In the genomic region with DNA sequence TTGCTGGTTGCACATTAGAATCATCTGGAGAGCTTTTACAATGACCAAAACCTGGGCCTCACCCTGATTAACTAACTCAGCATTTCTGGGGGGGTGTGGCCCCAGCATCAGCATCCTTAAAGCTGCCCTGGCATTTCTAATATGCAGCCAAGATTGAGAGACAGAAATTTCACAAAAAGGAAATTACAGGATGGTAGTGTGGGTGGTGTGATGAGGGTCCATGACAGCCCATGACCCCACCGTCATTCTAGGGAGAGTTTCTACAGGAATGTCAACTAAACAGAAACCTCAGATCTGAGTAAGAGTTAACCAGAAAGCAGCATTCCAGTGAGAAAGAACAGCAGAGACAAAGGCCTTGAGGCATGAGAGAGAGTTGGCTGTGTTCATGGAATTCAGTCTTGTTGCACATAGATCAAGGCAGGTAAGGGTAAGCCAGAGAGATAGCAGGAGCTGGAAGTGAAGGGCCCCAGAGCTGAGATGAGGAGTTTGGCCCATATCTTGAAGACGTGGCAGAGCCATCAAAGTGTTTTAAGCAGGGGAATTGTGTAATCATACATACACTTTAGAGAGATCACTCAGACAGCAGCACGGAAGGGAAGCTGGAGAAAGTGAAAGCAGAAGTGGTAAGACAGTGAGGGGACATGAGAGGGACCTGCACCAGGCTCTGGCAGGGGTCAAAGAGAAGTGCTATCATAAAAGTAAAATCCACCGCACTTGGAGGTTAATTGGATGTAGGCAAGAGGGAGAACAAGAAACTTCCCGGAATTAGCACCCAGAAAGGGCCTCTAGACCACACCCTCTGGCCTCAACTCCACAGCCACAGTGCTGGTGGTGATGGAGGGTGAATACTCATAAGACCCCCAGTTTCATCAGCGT, we compare ENCODE assay signal across 8 cellular contexts. TPM values are rescaled to one million over a fixed set of nuclear protein-coding genes. Genes with fewer than 3 reads are reported as not detected.
DNase-seq lines count a peak whose midpoint lies in the region; ATAC-seq and TF ChIP-seq lines count a peak whose summit lies in the region.

No MANE protein-coding gene starts in this region.

- H3K4me1 ChIP-seq in lung (ENCODE audit: control insufficient read depth in 2 of 2, insufficient read depth in 2 of 2, low read length in 2 of 2) (peaks cover 0 to 2% of the 10 kb centered on the region in 2 donors), upper lobe of left lung (peaks cover 11 to 16% (median 12%) of the 10 kb centered on the region in 4 donors)

- H3K4me1 Mint-ChIP-seq in MCF 10A (ENCODE audit: insufficient read depth, unreplicated experiment): peaks cover 6% of the 10 kb centered on the region

- peak overlapping the region; percentile 51 for H3K4me3 Mint-ChIP-seq in MCF 10A (ENCODE audit: unreplicated experiment)

- no peak for TF ChIP-seq EP300 in upper lobe of left lung (IDR thresholded peaks at IDR 0.05)

- H3K9me3 ChIP-seq in lung (ENCODE audit: control insufficient read depth in 2 of 2, insufficient read depth in 1 of 2, low read length in 1 of 2): no peaks in the 10 kb centered on the region
- H3K9me3 ChIP-seq in upper lobe of left lung: no peaks in the 10 kb centered on the region

- H3K27me3 ChIP-seq in lung (ENCODE audit: control insufficient read depth, insufficient read depth) (no peaks in the 10 kb centered on the region), upper lobe of left lung (no peaks in the 10 kb centered on the region)

- POLR2A ChIA-PET in MCF 10A (lab: Yijun Ruan, JAX): interaction anchor here (0.7 to 7.0 kb wide), 11 partner anchors 9 to 80 kb away, joined by 3 to 65 read pairs (median 5); a partner anchor contains a TSS

- H3K27ac ChIP-seq in lung (ENCODE audit: low read depth in 1 of 2, low read length in 1 of 2): peak overlapping the region in 1 of 2 donors; percentile 57
- peak overlapping the region; percentile 66 to 83 (median 80) for H3K27ac ChIP-seq in upper lobe of left lung

- intact Hi-C loops in MCF 10A (cut with micrococcal nuclease): no loop called here

- peak; percentile 60 for DNase-seq in stimulated activated CD4-positive, alpha-beta T cell treated with anti-CD3 and anti-CD28 coated beads, Interleukin-1b, Interleukin-23, amount 100 ng/mL, for 48 hours
- no peak for DNase-seq in stimulated activated CD4-positive, alpha-beta T cell treated with anti-CD3 and anti-CD28 coated beads, Interleukin-12 subunit alpha, Interleukin-12 subunit beta, amount 100 ng/mL, for 4 hours
- DNase-seq in RPMI8226 (peak; percentile 56), MCF 10A (ENCODE audit: unreplicated experiment) (peak; percentile 59), lung (ENCODE audit: low spot score) (peak; percentile 48), upper lobe of left lung (peak in 1 of 2 donors; percentile 67), NCI-H187 treated with DMSO at 0.1 percent for 48 hours (lab: John Stamatoyannopoulos, UW) (no peak)

- H3K36me3 ChIP-seq in lung (ENCODE audit: control insufficient read depth in 2 of 2, insufficient read depth in 2 of 2, low read length in 2 of 2) (no peaks in the 10 kb centered on the region), upper lobe of left lung (no peaks in the 10 kb centered on the region)

- ATAC-seq in HG03039 (IDR thresholded peaks at IDR 0.05; ENCODE audit: unreplicated experiment) (peak; percentile 90), lung (ENCODE audit: insufficient read depth, low FRiP score) (peak; percentile 89), upper lobe of left lung (ENCODE audit: low FRiP score in 2 of 2) (peak; percentile 85 to 93)

- CTCF ChIA-PET in MCF 10A (lab: Yijun Ruan, JAX): interaction anchor here (0.6 to 3.1 kb wide), 11 partner anchors 10 to 397 kb away, joined by 3 to 17 read pairs (median 3); no protein-coding TSS in a partner anchor

- no peak for TF ChIP-seq POLR2A in upper lobe of left lung (IDR thresholded peaks at IDR 0.05)

- no peaks in the 10 kb centered on the region for H3K36me3 Mint-ChIP-seq in MCF 10A (ENCODE audit: insufficient read depth, unreplicated experiment)

- no peak overlapping the region for H3K4me3 ChIP-seq in lung
- H3K4me3 ChIP-seq in upper lobe of left lung: peak overlapping the region in 3 of 4 donors; percentile 19 to 38 (median 31)

- WGBS in lung, 2 donors: 12 to 18% methylated on average over 6 of the region's 6 CpGs
- WGBS in upper lobe of left lung, 2 donors: 19 to 31% methylated on average over 6 of the region's 6 CpGs

- H3K27me3 Mint-ChIP-seq in MCF 10A (ENCODE audit: insufficient read depth, unreplicated experiment): no peaks in the 10 kb centered on the region

- H3K27ac Mint-ChIP-seq in MCF 10A (ENCODE audit: low read depth, unreplicated experiment): peak overlapping the region; percentile 83

- no TSS peak for BruUV-seq in MCF 10A (replicated peaks; lab: Mats Ljungman, UMichigan)

- H3K9me3 Mint-ChIP-seq in MCF 10A (ENCODE audit: unreplicated experiment): no peaks in the 10 kb centered on the region

- TF ChIP-seq CTCF in MCF 10A (IDR thresholded peaks at IDR 0.05; ENCODE audit: unreplicated experiment) (no peak), lung (IDR thresholded peaks at IDR 0.05; ENCODE audit: control extremely low read depth, extremely low read depth) (no peak), upper lobe of left lung (IDR thresholded peaks at IDR 0.05) (no peak)

RNA-seq across cellular contexts. Expression of a gene that starts 7.8 kb away (rescaled TPM):
- total RNA-seq in MCF 10A (2022) (17.3 and 20.0 TPM in 2 replicates), lung (1 to 10 TPM; 1.9 to 3.1 TPM), upper lobe of left lung (10 to 100 TPM in 1 of 6 donors, 1 to 10 TPM in 5; 2.0 to 22.0 (median 6.2) TPM)
- polyA plus RNA-seq in lung: 1 to 10 TPM; 2.1 to 2.6 TPM

RNA-seq across cellular contexts. Expression of a gene that starts 16.8 kb away (rescaled TPM):
- 3,313 and 3,349 TPM in 2 replicates for total RNA-seq in MCF 10A (2022)
- total RNA-seq in lung: 1,000 to 10,000 TPM; 1,849 to 3,001 TPM
- polyA plus RNA-seq in lung: 1,000 to 10,000 TPM; 1,996 to 6,202 TPM
- total RNA-seq in upper lobe of left lung: 1,000 to 10,000 TPM; 1,275 to 5,234 (median 2,267) TPM

Comparison
In these comparisons a context has a peak if more than half of its experiments do, and no peak if none do; other contexts are left out.
1. DNase-seq: peak in stimulated activated CD4-positive, alpha-beta T cell treated with anti-CD3 and anti-CD28 coated beads, Interleukin-1b, Interleukin-23, amount 100 ng/mL, for 48 hours (single experiment), RPMI8226 (single experiment), MCF 10A (single experiment) and lung (single experiment); none in stimulated activated CD4-positive, alpha-beta T cell treated with anti-CD3 and anti-CD28 coated beads, Interleukin-12 subunit alpha, Interleukin-12 subunit beta, amount 100 ng/mL, for 4 hours (single experiment) and NCI-H187 treated with DMSO at 0.1 percent for 48 hours (single experiment).
2. Peak in every context shown above with its lines, with median percentiles within 50 percentile points of each other: ATAC-seq.